ENCODE assay signal across 2 cellular contexts in the genomic region with DNA sequence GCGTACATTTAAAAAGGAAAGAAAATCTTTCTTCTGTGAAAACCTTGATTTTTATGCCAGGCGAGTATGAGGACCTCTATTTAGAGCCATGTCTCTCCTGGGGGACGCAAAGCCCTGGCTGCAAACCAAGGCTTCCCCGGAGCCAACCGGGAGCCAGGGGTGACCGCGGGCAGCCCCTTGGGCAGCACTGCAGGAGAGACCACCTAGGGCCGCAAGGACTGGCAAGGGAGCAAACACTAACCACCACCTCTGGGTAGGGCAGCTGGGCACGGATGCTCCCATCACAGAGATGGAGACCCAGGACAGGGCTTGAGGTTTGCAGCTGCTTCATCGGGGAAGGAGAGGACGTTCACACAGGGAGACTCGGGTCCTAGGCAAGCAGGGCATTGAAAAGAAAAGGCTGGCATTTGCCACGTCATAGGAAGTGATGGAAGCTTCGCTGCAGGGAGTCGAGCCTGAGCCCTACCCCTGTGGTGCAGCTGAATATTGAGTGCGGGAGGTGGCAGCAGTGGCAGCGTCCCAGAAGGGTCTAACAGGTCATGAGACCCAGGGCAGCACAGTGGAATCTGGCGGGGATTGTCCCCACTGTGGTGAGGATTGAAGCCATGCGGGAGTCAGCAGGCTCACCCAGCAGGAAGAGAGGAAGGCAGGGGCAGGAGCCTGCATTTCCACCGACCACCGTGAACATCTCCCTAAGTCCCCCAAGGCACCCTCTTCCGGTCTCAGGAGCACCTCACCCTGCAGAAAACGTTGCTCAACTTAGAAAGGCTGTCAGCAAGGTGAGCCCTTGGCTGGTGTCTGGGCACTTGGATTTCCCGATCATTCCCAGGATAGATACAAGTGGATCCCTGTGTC.
TF ChIP-seq lines count a peak whose summit lies in the region.

No MANE protein-coding gene starts in this region.

TF ChIP-seq in HepG2, 621 proteins besides CTCF, POLR2A, EP300 and RAD21:
- TF ChIP-seq SKI (IDR thresholded peaks at IDR 0.05; ENCODE audit: partially characterized antibody): no peak
- TF ChIP-seq KMT2A (CRISPR knock-in tag; IDR thresholded peaks at IDR 0.05): no peak
- TF ChIP-seq, protein P1, sequence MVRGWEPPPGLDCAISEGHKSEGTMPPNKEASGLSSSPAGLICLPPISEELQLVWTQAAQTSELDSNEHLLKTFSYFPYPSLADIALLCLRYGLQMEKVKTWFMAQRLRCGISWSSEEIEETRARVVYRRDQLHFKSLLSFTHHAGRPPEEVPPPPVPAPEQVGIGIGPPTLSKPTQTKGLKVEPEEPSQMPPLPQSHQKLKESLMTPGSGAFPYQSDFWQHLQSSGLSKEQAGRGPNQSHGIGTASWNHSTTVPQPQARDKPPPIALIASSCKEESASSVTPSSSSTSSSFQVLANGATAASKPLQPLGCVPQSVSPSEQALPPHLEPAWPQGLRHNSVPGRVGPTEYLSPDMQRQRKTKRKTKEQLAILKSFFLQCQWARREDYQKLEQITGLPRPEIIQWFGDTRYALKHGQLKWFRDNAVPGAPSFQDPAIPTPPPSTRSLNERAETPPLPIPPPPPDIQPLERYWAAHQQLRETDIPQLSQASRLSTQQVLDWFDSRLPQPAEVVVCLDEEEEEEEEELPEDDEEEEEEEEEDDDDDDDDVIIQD (CRISPR knock-in tag; IDR thresholded peaks at IDR 0.05; ENCODE audit: low read depth): no peak
- peak; percentile 71 for TF ChIP-seq CREB1 (IDR thresholded peaks at IDR 0.05)
- no peak for TF ChIP-seq CREB1 (CRISPR knock-in tag; IDR thresholded peaks at IDR 0.05)
- TF ChIP-seq ZNF136 (CRISPR knock-in tag; IDR thresholded peaks at IDR 0.05; ENCODE audit: low read depth): no peak
- TF ChIP-seq, protein P2, sequence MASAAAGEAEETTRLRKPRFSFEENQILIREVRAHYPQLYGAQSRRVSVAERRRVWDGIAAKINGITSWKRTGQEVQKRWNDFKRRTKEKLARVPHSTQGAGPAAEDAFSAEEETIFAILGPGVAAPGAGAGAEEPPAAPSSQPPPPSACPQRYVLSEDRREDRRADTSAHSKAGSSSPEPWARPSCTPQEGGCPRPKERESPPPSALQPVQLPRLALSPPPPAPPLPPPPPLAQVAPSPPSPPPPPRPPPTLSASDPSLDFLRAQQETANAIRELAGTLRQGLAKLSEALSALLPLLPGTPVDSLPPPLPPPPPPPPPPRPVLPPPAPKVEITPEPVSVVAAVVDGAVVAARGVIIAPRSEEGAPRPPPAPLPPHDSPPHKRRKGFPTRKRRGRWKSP (CRISPR knock-in tag; IDR thresholded peaks at IDR 0.05): no peak
- no peak for TF ChIP-seq RFX5 (IDR thresholded peaks at IDR 0.05; ENCODE audit: low read depth, low read length)

TF ChIP-seq in H1, 55 proteins besides CTCF, POLR2A, EP300 and RAD21:
- TF ChIP-seq, protein P3, sequence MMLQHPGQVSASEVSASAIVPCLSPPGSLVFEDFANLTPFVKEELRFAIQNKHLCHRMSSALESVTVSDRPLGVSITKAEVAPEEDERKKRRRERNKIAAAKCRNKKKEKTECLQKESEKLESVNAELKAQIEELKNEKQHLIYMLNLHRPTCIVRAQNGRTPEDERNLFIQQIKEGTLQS (IDR thresholded peaks at IDR 0.05; ENCODE audit: insufficient read depth, low read depth, low read length): no peak
- no peak for TF ChIP-seq SIN3A (conservative IDR thresholded peaks at IDR 0.05 in 1 of 2, IDR thresholded peaks at IDR 0.05 in 1 of 2; ENCODE audit: low read depth in 1 of 2, low read length in 2 of 2)
- TF ChIP-seq, protein P4, sequence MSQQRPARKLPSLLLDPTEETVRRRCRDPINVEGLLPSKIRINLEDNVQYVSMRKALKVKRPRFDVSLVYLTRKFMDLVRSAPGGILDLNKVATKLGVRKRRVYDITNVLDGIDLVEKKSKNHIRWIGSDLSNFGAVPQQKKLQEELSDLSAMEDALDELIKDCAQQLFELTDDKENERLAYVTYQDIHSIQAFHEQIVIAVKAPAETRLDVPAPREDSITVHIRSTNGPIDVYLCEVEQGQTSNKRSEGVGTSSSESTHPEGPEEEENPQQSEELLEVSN (IDR thresholded peaks at IDR 0.05): no peak
- no peak for TF ChIP-seq HDAC2 (IDR thresholded peaks at IDR 0.05; ENCODE audit: borderline replicate concordance in 1 of 2, low read depth in 2 of 2, low read length in 2 of 2)
- no peak for TF ChIP-seq BRCA1 (IDR thresholded peaks at IDR 0.05; ENCODE audit: low read depth, low read length)
- TF ChIP-seq TAF7 (optimal IDR thresholded peaks at IDR 0.05; ENCODE audit: borderline replicate concordance, low read depth, low read length): no peak
- no peak for TF ChIP-seq HDAC6 (IDR thresholded peaks at IDR 0.05; ENCODE audit: low read depth, low read length)
- no peak for TF ChIP-seq SUZ12 (IDR thresholded peaks at IDR 0.05; ENCODE audit: low read length)
- TF ChIP-seq CBX5 (IDR thresholded peaks at IDR 0.05; ENCODE audit: low read depth, low read length): no peak
- TF ChIP-seq SIRT6 (IDR thresholded peaks at IDR 0.05; ENCODE audit: low read length): no peak
- TF ChIP-seq JUN (IDR thresholded peaks at IDR 0.05; ENCODE audit: low read depth, low read length): no peak
- TF ChIP-seq KDM5A (IDR thresholded peaks at IDR 0.05; ENCODE audit: low read length): no peak
- TF ChIP-seq SAP30 (IDR thresholded peaks at IDR 0.05; ENCODE audit: insufficient read depth, insufficient replicate concordance, low read length): no peak
- TF ChIP-seq TEAD4 (IDR thresholded peaks at IDR 0.05; ENCODE audit: low read depth, low read length): no peak
- TF ChIP-seq CBX8 (IDR thresholded peaks at IDR 0.05; ENCODE audit: borderline replicate concordance, low read depth, low read length): no peak
- TF ChIP-seq CHD2 (IDR thresholded peaks at IDR 0.05; ENCODE audit: low read length): no peak
- no peak for TF ChIP-seq CEBPB (IDR thresholded peaks at IDR 0.05; ENCODE audit: low read depth, low read length)
- TF ChIP-seq TBP (IDR thresholded peaks at IDR 0.05; ENCODE audit: low read depth, low read length): no peak
- no peak for TF ChIP-seq JUND (IDR thresholded peaks at IDR 0.05; ENCODE audit: low read length)
- TF ChIP-seq, protein P5, sequence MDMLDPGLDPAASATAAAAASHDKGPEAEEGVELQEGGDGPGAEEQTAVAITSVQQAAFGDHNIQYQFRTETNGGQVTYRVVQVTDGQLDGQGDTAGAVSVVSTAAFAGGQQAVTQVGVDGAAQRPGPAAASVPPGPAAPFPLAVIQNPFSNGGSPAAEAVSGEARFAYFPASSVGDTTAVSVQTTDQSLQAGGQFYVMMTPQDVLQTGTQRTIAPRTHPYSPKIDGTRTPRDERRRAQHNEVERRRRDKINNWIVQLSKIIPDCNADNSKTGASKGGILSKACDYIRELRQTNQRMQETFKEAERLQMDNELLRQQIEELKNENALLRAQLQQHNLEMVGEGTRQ (IDR thresholded peaks at IDR 0.05; ENCODE audit: low read length): no peak
TF ChIP-seq in H1: peak in this region for 0.
